In genomic region chr19:43700368-43701015, GRCh38 we compare ENCODE assay signal across 8 cellular contexts. TPM values are rescaled to one million over a fixed set of nuclear protein-coding genes. Genes with fewer than 3 reads are reported as not detected.
DNase-seq lines count a peak whose midpoint lies in the region; ATAC-seq, FAIRE-seq and TF ChIP-seq lines count a peak whose summit lies in the region.

No MANE protein-coding gene starts in this region.

- H3K4me2 ChIP-seq in GM12878 (ENCODE audit: control insufficient read depth, insufficient read depth): 0 out of 2 replicates have a peak overlapping the region, but pooled peaks have one; percentile 46

- in situ Hi-C loops in GM12878 (cut with MboI): no loop called here

- H3K9me3 ChIP-seq in GM12878 (replicated peaks; ENCODE audit: control insufficient read depth, insufficient read depth, low read length) (peaks cover 2% of the 10 kb centered on the region; the same call in 1 of the 3 replicates), upper lobe of left lung (peaks cover 0 to 8% (median 6%) of the 10 kb centered on the region in 4 donors)

- no peaks in the 10 kb centered on the region for H4K20me1 ChIP-seq in GM12878 (ENCODE audit: control insufficient read depth, insufficient read depth)

- no peak overlapping the region for H2AFZ ChIP-seq in GM12878 (ENCODE audit: control insufficient read depth, low read depth, low read length)

- POLR2A ChIA-PET in GM12878 (lab: Charles Lee): no interaction called here

- H3K4me3 ChIP-seq in GM12878: no peak overlapping the region
- H3K4me3 ChIP-seq in upper lobe of left lung: peak overlapping the region in 3 of 4 donors; percentile 25 to 33 (median 26)

- intact Hi-C loops in GM12878 (cut with micrococcal nuclease; ENCODE audit: unreplicated experiment): no loop called here

- H3K27me3 ChIP-seq in GM12878 (replicated peaks in 1 of 2; ENCODE audit: control insufficient read depth in 2 of 2, insufficient read depth in 2 of 2, low read length in 1 of 2) (no peaks in the 10 kb centered on the region; a peak in 1 of 4 replicates), upper lobe of left lung (no peaks in the 10 kb centered on the region)

- TF ChIP-seq POLR2A in GM12878 (IDR thresholded peaks at IDR 0.05; ENCODE audit: low read depth, low read length) (no peak), upper lobe of left lung (IDR thresholded peaks at IDR 0.05) (peak in 1 of 4 donors; percentile 28)

- H3K4me1 ChIP-seq in GM12878 (ENCODE audit: control insufficient read depth, insufficient read depth, low read length) (peaks cover 13% of the 10 kb centered on the region), upper lobe of left lung (peaks cover 9 to 27% (median 22%) of the 10 kb centered on the region in 4 donors)

- CTCF ChIA-PET in GM12878 (lab: Yijun Ruan, JAX): no interaction called here

- H3K9ac ChIP-seq in GM12878 (ENCODE audit: control insufficient read depth, insufficient read depth, low read length): no peak overlapping the region

- no TSS peak for BruUV-seq in GM12878 (replicated peaks; lab: Mats Ljungman, UMichigan)

- H3K36me3 ChIP-seq in GM12878 (ENCODE audit: control insufficient read depth in 2 of 2, insufficient read depth in 2 of 2, low read length in 1 of 2) (no peaks in the 10 kb centered on the region), upper lobe of left lung (no peaks in the 10 kb centered on the region)

- H3K27ac ChIP-seq in C4-2B: 0 out of 2 replicates have a peak overlapping the region, but pooled peaks have one; percentile 4
- no peak overlapping the region for H3K27ac ChIP-seq in GM12878 (ENCODE audit: control insufficient read depth, insufficient read depth)
- H3K27ac ChIP-seq in upper lobe of left lung: peak overlapping the region; percentile 85 to 90 (median 88)

- no peak for TF ChIP-seq RAD21 in GM12878 (IDR thresholded peaks at IDR 0.05; ENCODE audit: insufficient read depth, low read depth, low read length)

- no peaks in the 10 kb centered on the region for H3K79me2 ChIP-seq in GM12878 (ENCODE audit: control insufficient read depth, insufficient read depth, low read length)

- no peak for FAIRE-seq in GM12878 (lab: Jason Lieb, UNC)

- DNase-seq in NCI-H2029 treated with DMSO at 0.1 percent for 48 hours (lab: John Stamatoyannopoulos, UW) (peak; percentile 27), GM12878 (ENCODE audit: low read depth, low spot score) (no peak), lung microvascular endothelial cell (ENCODE audit: low read depth in 2 of 2) (peak; percentile 76 to 78), upper lobe of left lung (peak; percentile 51 to 66), NCI-H1417 (lab: John Stamatoyannopoulos, UW) (no peak), SHP77 (lab: John Stamatoyannopoulos, UW) (no peak)

- SMC1A ChIA-PET in GM12878 (lab: Charles Lee; ENCODE audit: uncharacterized antibody, unreplicated experiment): interaction anchor here (1.1 to 2.3 kb wide), 3 partner anchors 32 to 63 kb away, joined by 3 to 7 read pairs (median 4); no protein-coding TSS in a partner anchor

- TF ChIP-seq EP300 in GM12878 (IDR thresholded peaks at IDR 0.05; ENCODE audit: borderline replicate concordance in 1 of 2, control insufficient read depth in 1 of 2, low read depth in 2 of 2, low read length in 2 of 2) (no peak), upper lobe of left lung (IDR thresholded peaks at IDR 0.05) (no peak)

- TF ChIP-seq CTCF in C4-2B (conservative IDR thresholded peaks at IDR 0.05) (no peak), GM12878 (IDR thresholded peaks at IDR 0.05 in 2 of 3, conservative IDR thresholded peaks at IDR 0.05 in 1 of 3; ENCODE audit: control insufficient read depth in 2 of 3, extremely low read depth in 1 of 3, insufficient read depth in 1 of 3, low read depth in 3 of 3, low read length in 3 of 3) (no peak), upper lobe of left lung (IDR thresholded peaks at IDR 0.05) (no peak)

- RAD21 ChIA-PET in GM12878 (lab: Charles Lee; ENCODE audit: unreplicated experiment): interaction anchor here (0.8 kb wide), 1 partner anchor 32 kb away, joined by 3 read pairs; no protein-coding TSS in a partner anchor

- ATAC-seq in GM12878: peak; percentile 73
- peak in 1 of 2 donors; percentile 88 for ATAC-seq in upper lobe of left lung (ENCODE audit: low FRiP score in 2 of 2)
- no peak for ATAC-seq in HG03432 (IDR thresholded peaks at IDR 0.05; ENCODE audit: unreplicated experiment)

- 80% methylated on average over 13 of the region's 13 CpGs for WGBS in GM12878 (ENCODE audit: insufficient coverage, insufficient replicate concordance, low lambda C conversion rate, missing lambda C conversion rate)
- WGBS in upper lobe of left lung, 2 donors: 60 to 72% methylated on average over 11 to 13 of the region's 13 CpGs

TF ChIP-seq in GM12878, 131 proteins besides CTCF, POLR2A, EP300 and RAD21 (continues in another document):
- no peak for TF ChIP-seq CBX5 (IDR thresholded peaks at IDR 0.05; ENCODE audit: low read depth)
- no peak for TF ChIP-seq BACH1 (IDR thresholded peaks at IDR 0.05; ENCODE audit: borderline replicate concordance)
- no peak for TF ChIP-seq USF1 (IDR thresholded peaks at IDR 0.05; ENCODE audit: borderline replicate concordance, extremely low read length, insufficient read depth, low read depth, low read length)
- TF ChIP-seq PAX5 (IDR thresholded peaks at IDR 0.05; ENCODE audit: borderline replicate concordance, low read depth, low read length): 0 out of 2 replicates have a peak, but pooled peaks have one; percentile 22
- no peak for TF ChIP-seq HDGF (IDR thresholded peaks at IDR 0.05)

RNA-seq across cellular contexts. Expression of gene IRGC, which starts 15.4 kb away (rescaled TPM):
- total RNA-seq in GM12878 (2013; cell fraction: nucleolus; rRNA removed): not detected in 2 replicates
- not detected in 2 replicates for total RNA-seq in GM12878 (2014; rRNA removed)
- not detected in 2 replicates for total RNA-seq in GM12878 (2014; rRNA removed; fragmentation: Illumina TruSeq; extraction: Trizol)
- not detected in 2 replicates for total RNA-seq in GM12878 (2021)
- not detected for polyA plus RNA-seq in GM12878 (2011; ENCODE audit: low read depth)
- polyA plus RNA-seq in GM12878 (2011; rRNA removed): not detected in 2 replicates
- polyA plus RNA-seq in GM12878 (2011; cell fraction: cytosol; rRNA removed): not detected in 2 replicates
- not detected in 2 replicates for polyA plus RNA-seq in GM12878 (2011; cell fraction: nucleus; rRNA removed)
- polyA plus RNA-seq in GM12878 (2012): not detected in 2 replicates
- polyA plus RNA-seq in GM12878 (2014; fragmentation: Illumina TruSeq; extraction: Trizol): not detected in 2 replicates
- polyA plus RNA-seq in GM12878 (2014; fragmentation: Nextera tagmentation; extraction: Ambion mirVana): under 1 TPM in 1 of 2 experiments, not detected in 1; 0.04 TPM
- not detected in 2 replicates for polyA plus RNA-seq in GM12878 (2014; rRNA removed)
- not detected for polyA plus RNA-seq in GM12878 (2016; fragmentation: Nextera tagmentation; extraction: Ambion mirVana)
- not detected in 2 replicates for polyA minus RNA-seq in GM12878 (2011; rRNA and poly(A)+ RNA removed)
- not detected in 2 replicates for polyA minus RNA-seq in GM12878 (2011; cell fraction: cytosol; rRNA and poly(A)+ RNA removed)
- not detected in 2 replicates for polyA minus RNA-seq in GM12878 (2011; cell fraction: nucleus; rRNA and poly(A)+ RNA removed)
- not detected in 2 replicates for total RNA-seq in lung microvascular endothelial cell
- not detected for total RNA-seq in upper lobe of left lung

RNA-seq across cellular contexts. Expression of gene PLAUR, which starts 30.5 kb away (rescaled TPM):
- 14.1 and 16.0 TPM in 2 replicates for total RNA-seq in GM12878 (2013; cell fraction: nucleolus; rRNA removed)
- total RNA-seq in GM12878 (2014; rRNA removed) (19.3 and 21.6 TPM in 2 replicates), GM12878 (2014; rRNA removed; fragmentation: Illumina TruSeq; extraction: Trizol) (9.4 and 10.5 TPM in 2 replicates), GM12878 (2021) (10.6 and 15.3 TPM in 2 replicates), lung microvascular endothelial cell (7.3 and 13.9 TPM in 2 replicates), upper lobe of left lung (100 to 1,000 TPM in 4 of 6 donors, 10 to 100 TPM in 2; 48.4 to 179 (median 104) TPM)
- polyA plus RNA-seq in GM12878 (2011; ENCODE audit: low read depth): 2.4 TPM
- polyA plus RNA-seq in GM12878 (2011; rRNA removed) (3.3 and 7.4 TPM in 2 replicates), GM12878 (2014; fragmentation: Illumina TruSeq; extraction: Trizol) (6.5 and 10.5 TPM in 2 replicates), GM12878 (2014; fragmentation: Nextera tagmentation; extraction: Ambion mirVana) (1 to 10 TPM; 6.5 to 6.7 TPM), GM12878 (2014; rRNA removed) (10.9 and 14.4 TPM in 2 replicates), GM12878 (2016; fragmentation: Nextera tagmentation; extraction: Ambion mirVana) (1 to 10 TPM; 8.8 to 10.0 TPM)
- 9.3 and 9.6 TPM in 2 replicates for polyA plus RNA-seq in GM12878 (2011; cell fraction: cytosol; rRNA removed)
- polyA plus RNA-seq in GM12878 (2011; cell fraction: nucleus; rRNA removed): 12.1 and 12.8 TPM in 2 replicates
- 3.6 and 5.5 TPM in 2 replicates for polyA plus RNA-seq in GM12878 (2012)
- polyA minus RNA-seq in GM12878 (2011; rRNA and poly(A)+ RNA removed): 9.3 and 13.3 TPM in 2 replicates
- polyA minus RNA-seq in GM12878 (2011; cell fraction: cytosol; rRNA and poly(A)+ RNA removed): 3.9 and 4.0 TPM in 2 replicates
- 3.3 and 8.8 TPM in 2 replicates for polyA minus RNA-seq in GM12878 (2011; cell fraction: nucleus; rRNA and poly(A)+ RNA removed)

RNA-seq across cellular contexts. Expression of gene SMG9, which starts 54.3 kb away (rescaled TPM):
- 148 and 165 TPM in 2 replicates for total RNA-seq in GM12878 (2013; cell fraction: nucleolus; rRNA removed)
- 23.5 and 28.1 TPM in 2 replicates for total RNA-seq in GM12878 (2014; rRNA removed)
- total RNA-seq in GM12878 (2014; rRNA removed; fragmentation: Illumina TruSeq; extraction: Trizol): 16.3 and 20.3 TPM in 2 replicates
- total RNA-seq in GM12878 (2021): 45.4 and 52.2 TPM in 2 replicates
- polyA plus RNA-seq in GM12878 (2011; ENCODE audit: low read depth): 8.1 TPM
- 20.6 and 48.9 TPM in 2 replicates for polyA plus RNA-seq in GM12878 (2011; rRNA removed)
- polyA plus RNA-seq in GM12878 (2011; cell fraction: cytosol; rRNA removed): 47.7 and 58.0 TPM in 2 replicates
- polyA plus RNA-seq in GM12878 (2011; cell fraction: nucleus; rRNA removed): 125 and 147 TPM in 2 replicates
- 20.1 and 31.2 TPM in 2 replicates for polyA plus RNA-seq in GM12878 (2012)
- polyA plus RNA-seq in GM12878 (2014; fragmentation: Illumina TruSeq; extraction: Trizol): 21.9 and 26.4 TPM in 2 replicates
- polyA plus RNA-seq in GM12878 (2014; fragmentation: Nextera tagmentation; extraction: Ambion mirVana): 1 to 10 TPM in 1 of 2 experiments, under 1 TPM in 1; 0.69 to 4.0 TPM
- 34.4 and 34.6 TPM in 2 replicates for polyA plus RNA-seq in GM12878 (2014; rRNA removed)
- polyA plus RNA-seq in GM12878 (2016; fragmentation: Nextera tagmentation; extraction: Ambion mirVana): 10 to 100 TPM; 28.2 to 30.4 TPM
- polyA minus RNA-seq in GM12878 (2011; rRNA and poly(A)+ RNA removed): 22.4 and 25.9 TPM in 2 replicates
- 12.4 and 17.5 TPM in 2 replicates for polyA minus RNA-seq in GM12878 (2011; cell fraction: cytosol; rRNA and poly(A)+ RNA removed)
- polyA minus RNA-seq in GM12878 (2011; cell fraction: nucleus; rRNA and poly(A)+ RNA removed): 21.2 and 29.7 TPM in 2 replicates
- 3.7 and 3.8 TPM in 2 replicates for total RNA-seq in lung microvascular endothelial cell
- total RNA-seq in upper lobe of left lung: 100 to 1,000 TPM in 1 of 6 donors, 10 to 100 TPM in 5; 23.0 to 119 (median 52.9) TPM

Comparison
In these comparisons a context has a peak if more than half of its experiments do, and no peak if none do; other contexts are left out.
1. DNase-seq: peak in NCI-H2029 treated with DMSO at 0.1 percent for 48 hours (single experiment), lung microvascular endothelial cell (2 of 2) and upper lobe of left lung (2 of 2); none in GM12878 (single experiment), NCI-H1417 (0 of 3) and SHP77 (0 of 2).